In genomic region chr10:102431452-102432124, GRCh38 we compare ENCODE assay signal across 8 cellular contexts. TPM values are rescaled to one million over a fixed set of nuclear protein-coding genes. Genes with fewer than 3 reads are reported as not detected.
DNase-seq lines count a peak whose midpoint lies in the region; ATAC-seq and TF ChIP-seq lines count a peak whose summit lies in the region.

No MANE protein-coding gene starts in this region.

- H3K4me1 ChIP-seq in Karpas-422 (ENCODE audit: low read length) (peaks cover 5% of the 10 kb centered on the region), testis (peaks cover 21% of the 10 kb centered on the region)

- H3K4me3 ChIP-seq in Karpas-422 (ENCODE audit: low read length), result peak overlapping the region; percentile 94
- H3K4me3 ChIP-seq in kidney epithelial cell (ENCODE audit: low read depth, low read length), result peak overlapping the region; percentile 69
- H3K4me3 ChIP-seq in testis, result peak overlapping the region; percentile 84 to 96

- H3K9me3 ChIP-seq in Karpas-422 (ENCODE audit: low read length), result no peaks in the 10 kb centered on the region
- H3K9me3 ChIP-seq in testis, result no peaks in the 10 kb centered on the region

- peaks cover 20% of the 10 kb centered on the region for H3K27me3 Mint-ChIP-seq in Calu3 (ENCODE audit: unreplicated experiment)

- H3K36me3 Mint-ChIP-seq in Calu3 (ENCODE audit: insufficient read depth, unreplicated experiment), result peaks cover 21% of the 10 kb centered on the region

- WGBS in testis, 2 donors, result 12 to 27% methylated on average over 2 to 4 of the region's 4 CpGs

- H2AFZ ChIP-seq in Karpas-422 (ENCODE audit: low read length), result no peak overlapping the region; the same call in 1 of the 2 replicates

- CTCF ChIA-PET in Calu3 (lab: Charles Lee), result interaction anchor here (0.6 to 1.9 kb wide), 2 partner anchors 201 to 444 kb away, joined by 4 to 8 read pairs; no protein-coding TSS in a partner anchor

- H3K9me3 Mint-ChIP-seq in Calu3 (ENCODE audit: low read depth, unreplicated experiment), result no peaks in the 10 kb centered on the region

- H3K9me2 ChIP-seq in Karpas-422 (replicated peaks; ENCODE audit: insufficient read depth, low read length), result no peaks in the 10 kb centered on the region

- no peak for ATAC-seq in HG03175 (IDR thresholded peaks at IDR 0.05; ENCODE audit: unreplicated experiment)

- peak overlapping the region; percentile 79 for H3K27ac Mint-ChIP-seq in Calu3 (ENCODE audit: unreplicated experiment)

- H3K36me3 ChIP-seq in Karpas-422 (ENCODE audit: insufficient read depth, low read length), result no peaks in the 10 kb centered on the region
- no peaks in the 10 kb centered on the region for H3K36me3 ChIP-seq in kidney epithelial cell (ENCODE audit: control insufficient read depth, insufficient read depth, low read length)
- no peaks in the 10 kb centered on the region for H3K36me3 ChIP-seq in testis (ENCODE audit: low read depth, missing control alignments)

- TF ChIP-seq POLR2A in testis (IDR thresholded peaks at IDR 0.05), result no peak

- H3K4me1 Mint-ChIP-seq in Calu3 (ENCODE audit: low read depth, unreplicated experiment), result peaks cover 35% of the 10 kb centered on the region

- DNase-seq in Calu3, result no peak
- DNase-seq in Karpas-422, result peak; percentile 58
- DNase-seq in astrocyte of the hippocampus (ENCODE audit: low read depth, low spot score), result peak; percentile 51
- no peak for DNase-seq in kidney epithelial cell (ENCODE audit: low read depth)
- DNase-seq in testis, result no peak
- DNase-seq in pons (ENCODE audit: low spot score), result no peak
- no peak for DNase-seq in effector CD8-positive, alpha-beta T cell (lab: John Stamatoyannopoulos, UW)

- intact Hi-C loops in Calu3 (cut with micrococcal nuclease; ENCODE audit: unreplicated experiment) (no loop called here), testis (cut with DNase I; ENCODE audit: low total_unique reads) (no loop called here)

- peak overlapping the region; percentile 96 for H3K4me2 ChIP-seq in Karpas-422 (ENCODE audit: low read depth, low read length, poor library complexity, severe bottlenecking)

- peak overlapping the region; percentile 98 for H3K9ac ChIP-seq in Karpas-422 (ENCODE audit: low read length)

- no TSS peak for BruUV-seq in Calu3 (replicated peaks; lab: Mats Ljungman, UMichigan)

- H4K20me1 ChIP-seq in Karpas-422 (ENCODE audit: insufficient read depth, low read depth, low read length), result no peaks in the 10 kb centered on the region

- H3K27me3 ChIP-seq in Karpas-422 (ENCODE audit: low read length) (no peaks in the 10 kb centered on the region), kidney epithelial cell (ENCODE audit: control insufficient read depth, insufficient read depth, low read length) (no peaks in the 10 kb centered on the region), testis (no peaks in the 10 kb centered on the region)

- H3K79me2 ChIP-seq in Karpas-422 (ENCODE audit: low read length), result peaks cover 15% of the 10 kb centered on the region

- TF ChIP-seq CTCF in Calu3 (IDR thresholded peaks at IDR 0.05; ENCODE audit: unreplicated experiment) (no peak), kidney epithelial cell (IDR thresholded peaks at IDR 0.05; ENCODE audit: insufficient read depth, low read length, poor library complexity, severe bottlenecking) (no peak), testis (IDR thresholded peaks at IDR 0.05) (no peak)

- peak overlapping the region; percentile 70 for H3K27ac ChIP-seq in Karpas-422 (ENCODE audit: low read length)
- H3K27ac ChIP-seq in testis, result peak overlapping the region; percentile 73 to 87

- peak overlapping the region; percentile 81 for H3K4me3 Mint-ChIP-seq in Calu3 (ENCODE audit: low read depth, unreplicated experiment)

RNA-seq across cellular contexts. Expression of gene CUEDC2, which starts 0.8 kb away (rescaled TPM):
- total RNA-seq in Calu3 (2022), result 38.1 and 43.8 TPM in 2 replicates
- 27.1 and 34.1 TPM in 2 replicates for total RNA-seq in Karpas-422 (2014; rRNA removed; shearing (Covaris generic); ENCODE audit: low replicate concordance)
- total RNA-seq in kidney epithelial cell, result 93.9 and 132 TPM in 2 replicates
- 10 to 100 TPM; 49.0 to 70.5 TPM for total RNA-seq in testis
- polyA plus RNA-seq in testis (ENCODE audit: insufficient read depth, low read depth, low replicate concordance), result 76.0 TPM

RNA-seq across cellular contexts. Expression of gene FBXL15, which starts 11.0 kb away (rescaled TPM):
- total RNA-seq in Calu3 (2022) (5.5 and 6.4 TPM in 2 replicates), kidney epithelial cell (20.6 and 26.6 TPM in 2 replicates), testis (10 to 100 TPM; 28.9 to 32.2 TPM)
- total RNA-seq in Karpas-422 (2014; rRNA removed; shearing (Covaris generic); ENCODE audit: low replicate concordance), result 2.4 and 3.6 TPM in 2 replicates
- 9.2 TPM for polyA plus RNA-seq in testis (ENCODE audit: insufficient read depth, low read depth, low replicate concordance)

RNA-seq across cellular contexts. Expression of gene PSD, which starts 13.0 kb away (rescaled TPM):
- total RNA-seq in Calu3 (2022) (0.34 and 0.35 TPM in 2 replicates), kidney epithelial cell (2.0 and 3.8 TPM in 2 replicates), testis (10 to 100 TPM; 22.0 to 22.7 TPM)
- 0.19 and 0.61 TPM in 2 replicates for total RNA-seq in Karpas-422 (2014; rRNA removed; shearing (Covaris generic); ENCODE audit: low replicate concordance)
- 17.7 TPM for polyA plus RNA-seq in testis (ENCODE audit: insufficient read depth, low read depth, low replicate concordance)

RNA-seq across cellular contexts. Expression of gene C10orf95, which starts 19.8 kb away (rescaled TPM):
- total RNA-seq in Calu3 (2022), result 0.57 and 0.59 TPM in 2 replicates
- 0.78 TPM in 1 of 2 replicates, not detected in the other for total RNA-seq in Karpas-422 (2014; rRNA removed; shearing (Covaris generic); ENCODE audit: low replicate concordance)
- 3.2 and 6.9 TPM in 2 replicates for total RNA-seq in kidney epithelial cell
- total RNA-seq in testis, result 1 to 10 TPM in 1 of 2 donors, under 1 TPM in 1; 0.55 to 1.3 TPM
- 0.29 TPM for polyA plus RNA-seq in testis (ENCODE audit: insufficient read depth, low read depth, low replicate concordance)

RNA-seq across cellular contexts. Expression of gene NFKB2, which starts 36.1 kb away (rescaled TPM):
- 64.7 and 72.9 TPM in 2 replicates for total RNA-seq in Calu3 (2022)
- 3.1 and 7.4 TPM in 2 replicates for total RNA-seq in Karpas-422 (2014; rRNA removed; shearing (Covaris generic); ENCODE audit: low replicate concordance)
- total RNA-seq in kidney epithelial cell, result 83.6 and 90.9 TPM in 2 replicates
- total RNA-seq in testis, result 10 to 100 TPM; 25.2 to 42.7 TPM
- polyA plus RNA-seq in testis (ENCODE audit: insufficient read depth, low read depth, low replicate concordance), result 18.4 TPM

Comparison
In these comparisons a context has a peak if more than half of its experiments do, and no peak if none do; other contexts are left out.
1. DNase-seq: peak in Karpas-422 (single experiment) and astrocyte of the hippocampus (single experiment); none in Calu3 (single experiment), kidney epithelial cell (single experiment), testis (single experiment), pons (single experiment) and effector CD8-positive, alpha-beta T cell (single experiment).
2. Peak in every context shown above with its lines, with median percentiles within 50 percentile points of each other: H3K4me3 ChIP-seq.